ENCODE assay signal across 1 cellular context in the genomic region with DNA sequence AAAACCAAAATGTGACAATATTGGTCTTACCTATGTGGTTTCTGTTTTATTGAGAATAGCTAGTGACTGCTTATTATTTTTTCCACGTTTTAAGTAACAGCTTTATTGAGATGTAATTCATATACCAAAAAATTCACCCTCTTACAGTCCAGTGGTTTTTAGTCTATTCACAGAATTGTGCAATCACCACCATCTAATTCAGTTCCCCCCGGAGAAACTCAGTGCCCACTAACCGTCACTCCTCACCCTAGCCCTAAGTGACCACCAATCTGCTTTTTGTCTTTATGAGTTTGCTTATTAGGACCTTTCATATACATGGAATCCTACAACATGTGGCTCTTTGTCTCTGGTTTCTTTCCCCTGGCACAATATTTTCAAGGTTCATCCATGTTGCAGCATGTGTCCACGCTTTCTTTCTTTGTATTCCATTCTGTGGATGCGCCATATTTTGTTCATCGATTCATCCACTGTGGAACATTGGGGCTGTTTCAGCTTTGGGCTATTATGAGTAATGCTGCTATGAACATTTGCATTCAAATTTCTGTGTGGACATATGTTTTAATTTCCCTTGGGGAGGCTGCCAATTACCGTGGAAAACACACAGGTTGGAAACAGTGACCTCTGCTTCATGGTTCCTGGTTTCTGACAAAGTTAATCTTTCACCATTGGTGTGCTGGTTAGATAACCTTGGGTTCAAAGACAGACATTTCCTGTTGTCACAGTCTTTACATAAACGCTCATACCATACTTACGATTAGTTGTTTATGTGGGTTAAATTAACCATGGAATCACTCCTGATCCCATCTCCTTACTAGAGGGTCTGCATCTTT.
TF ChIP-seq lines count a peak whose summit lies in the region.

No MANE protein-coding gene starts in this region.

TF ChIP-seq in HepG2, 621 proteins besides CTCF, POLR2A, EP300 and RAD21 (continued from another document and continues in another):
- TF ChIP-seq, protein P1, sequence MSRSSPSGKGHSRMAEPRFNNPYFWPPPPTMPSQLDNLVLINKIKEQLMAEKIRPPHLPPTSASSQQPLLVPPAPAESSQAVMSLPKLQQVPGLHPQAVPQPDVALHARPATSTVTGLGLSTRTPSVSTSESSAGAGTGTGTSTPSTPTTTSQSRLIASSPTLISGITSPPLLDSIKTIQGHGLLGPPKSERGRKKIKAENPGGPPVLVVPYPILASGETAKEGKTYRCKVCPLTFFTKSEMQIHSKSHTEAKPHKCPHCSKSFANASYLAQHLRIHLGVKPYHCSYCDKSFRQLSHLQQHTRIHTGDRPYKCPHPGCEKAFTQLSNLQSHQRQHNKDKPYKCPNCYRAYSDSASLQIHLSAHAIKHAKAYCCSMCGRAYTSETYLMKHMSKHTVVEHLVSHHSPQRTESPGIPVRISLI (CRISPR knock-in tag; IDR thresholded peaks at IDR 0.05; ENCODE audit: borderline replicate concordance), result no peak
- no peak for TF ChIP-seq SRSF4 (IDR thresholded peaks at IDR 0.05; ENCODE audit: low read depth, low read length, poor library complexity, severe bottlenecking)
- TF ChIP-seq, protein P2, sequence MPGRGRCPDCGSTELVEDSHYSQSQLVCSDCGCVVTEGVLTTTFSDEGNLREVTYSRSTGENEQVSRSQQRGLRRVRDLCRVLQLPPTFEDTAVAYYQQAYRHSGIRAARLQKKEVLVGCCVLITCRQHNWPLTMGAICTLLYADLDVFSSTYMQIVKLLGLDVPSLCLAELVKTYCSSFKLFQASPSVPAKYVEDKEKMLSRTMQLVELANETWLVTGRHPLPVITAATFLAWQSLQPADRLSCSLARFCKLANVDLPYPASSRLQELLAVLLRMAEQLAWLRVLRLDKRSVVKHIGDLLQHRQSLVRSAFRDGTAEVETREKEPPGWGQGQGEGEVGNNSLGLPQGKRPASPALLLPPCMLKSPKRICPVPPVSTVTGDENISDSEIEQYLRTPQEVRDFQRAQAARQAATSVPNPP (CRISPR knock-in tag; IDR thresholded peaks at IDR 0.05), result no peak
- TF ChIP-seq ZKSCAN8 (CRISPR knock-in tag; IDR thresholded peaks at IDR 0.05; ENCODE audit: borderline replicate concordance), result peak; percentile 66; the same call in 1 of the 2 replicates
- no peak for TF ChIP-seq DPF2 (CRISPR knock-in tag; IDR thresholded peaks at IDR 0.05; ENCODE audit: borderline replicate concordance, low read depth)
- TF ChIP-seq, protein P3, sequence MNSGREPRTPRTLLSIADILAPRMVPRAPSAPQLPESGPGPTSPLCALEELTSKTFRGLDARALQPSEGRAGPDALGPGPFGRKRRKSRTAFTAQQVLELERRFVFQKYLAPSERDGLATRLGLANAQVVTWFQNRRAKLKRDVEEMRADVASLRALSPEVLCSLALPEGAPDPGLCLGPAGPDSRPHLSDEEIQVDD (CRISPR knock-in tag; IDR thresholded peaks at IDR 0.05; ENCODE audit: borderline replicate concordance), result no peak
- TF ChIP-seq NFYB (CRISPR knock-in tag; IDR thresholded peaks at IDR 0.05), result no peak
- TF ChIP-seq, protein P4, sequence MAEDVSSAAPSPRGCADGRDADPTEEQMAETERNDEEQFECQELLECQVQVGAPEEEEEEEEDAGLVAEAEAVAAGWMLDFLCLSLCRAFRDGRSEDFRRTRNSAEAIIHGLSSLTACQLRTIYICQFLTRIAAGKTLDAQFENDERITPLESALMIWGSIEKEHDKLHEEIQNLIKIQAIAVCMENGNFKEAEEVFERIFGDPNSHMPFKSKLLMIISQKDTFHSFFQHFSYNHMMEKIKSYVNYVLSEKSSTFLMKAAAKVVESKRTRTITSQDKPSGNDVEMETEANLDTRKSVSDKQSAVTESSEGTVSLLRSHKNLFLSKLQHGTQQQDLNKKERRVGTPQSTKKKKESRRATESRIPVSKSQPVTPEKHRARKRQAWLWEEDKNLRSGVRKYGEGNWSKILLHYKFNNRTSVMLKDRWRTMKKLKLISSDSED (CRISPR knock-in tag; IDR thresholded peaks at IDR 0.05), result no peak
- TF ChIP-seq ZNF121 (CRISPR knock-in tag; IDR thresholded peaks at IDR 0.05), result no peak
- TF ChIP-seq FOSL2 (CRISPR knock-in tag; IDR thresholded peaks at IDR 0.05), result peak; percentile 22; the same call in 1 of the 2 replicates
- no peak for TF ChIP-seq SP2 (CRISPR knock-in tag; IDR thresholded peaks at IDR 0.05)
- TF ChIP-seq, protein P5, sequence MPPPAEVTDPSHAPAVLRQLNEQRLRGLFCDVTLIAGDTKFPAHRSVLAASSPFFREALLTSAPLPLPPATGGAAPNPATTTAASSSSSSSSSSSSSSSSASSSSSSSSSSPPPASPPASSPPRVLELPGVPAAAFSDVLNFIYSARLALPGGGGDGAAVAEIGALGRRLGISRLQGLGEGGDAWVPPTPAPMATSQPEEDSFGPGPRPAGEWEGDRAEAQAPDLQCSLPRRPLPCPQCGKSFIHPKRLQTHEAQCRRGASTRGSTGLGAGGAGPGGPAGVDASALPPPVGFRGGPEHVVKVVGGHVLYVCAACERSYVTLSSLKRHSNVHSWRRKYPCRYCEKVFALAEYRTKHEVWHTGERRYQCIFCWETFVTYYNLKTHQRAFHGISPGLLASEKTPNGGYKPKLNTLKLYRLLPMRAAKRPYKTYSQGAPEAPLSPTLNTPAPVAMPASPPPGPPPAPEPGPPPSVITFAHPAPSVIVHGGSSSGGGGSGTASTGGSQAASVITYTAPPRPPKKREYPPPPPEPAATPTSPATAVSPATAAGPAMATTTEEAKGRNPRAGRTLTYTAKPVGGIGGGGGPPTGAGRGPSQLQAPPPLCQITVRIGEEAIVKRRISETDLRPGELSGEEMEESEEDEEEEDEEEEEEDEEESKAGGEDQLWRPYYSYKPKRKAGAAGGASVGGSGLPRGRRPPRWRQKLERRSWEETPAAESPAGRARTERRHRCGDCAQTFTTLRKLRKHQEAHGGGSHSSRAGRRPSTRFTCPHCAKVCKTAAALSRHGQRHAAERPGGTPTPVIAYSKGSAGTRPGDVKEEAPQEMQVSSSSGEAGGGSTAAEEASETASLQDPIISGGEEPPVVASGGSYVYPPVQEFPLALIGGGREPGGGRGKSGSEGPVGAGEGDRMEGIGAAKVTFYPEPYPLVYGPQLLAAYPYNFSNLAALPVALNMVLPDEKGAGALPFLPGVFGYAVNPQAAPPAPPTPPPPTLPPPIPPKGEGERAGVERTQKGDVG (CRISPR knock-in tag; IDR thresholded peaks at IDR 0.05; ENCODE audit: borderline replicate concordance), result no peak
- TF ChIP-seq NFRKB (IDR thresholded peaks at IDR 0.05), result no peak
- peak; percentile 58 for TF ChIP-seq GATAD2A (CRISPR knock-in tag; IDR thresholded peaks at IDR 0.05)
- TF ChIP-seq ZNF331 (CRISPR knock-in tag; IDR thresholded peaks at IDR 0.05), result peak; percentile 86
- peak; percentile 72; the same call in 1 of the 2 replicates for TF ChIP-seq NR2F2 (IDR thresholded peaks at IDR 0.05; ENCODE audit: borderline replicate concordance, low read depth)
- TF ChIP-seq SAP130 (CRISPR knock-in tag; IDR thresholded peaks at IDR 0.05; ENCODE audit: low read depth), result peak; percentile 71
- TF ChIP-seq, protein P6, sequence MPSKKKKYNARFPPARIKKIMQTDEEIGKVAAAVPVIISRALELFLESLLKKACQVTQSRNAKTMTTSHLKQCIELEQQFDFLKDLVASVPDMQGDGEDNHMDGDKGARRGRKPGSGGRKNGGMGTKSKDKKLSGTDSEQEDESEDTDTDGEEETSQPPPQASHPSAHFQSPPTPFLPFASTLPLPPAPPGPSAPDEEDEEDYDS (CRISPR knock-in tag; IDR thresholded peaks at IDR 0.05), result 0 out of 2 replicates have a peak, but pooled peaks have one; percentile 36
- no peak for TF ChIP-seq MTF1 (CRISPR knock-in tag; IDR thresholded peaks at IDR 0.05)
- TF ChIP-seq, protein P7, sequence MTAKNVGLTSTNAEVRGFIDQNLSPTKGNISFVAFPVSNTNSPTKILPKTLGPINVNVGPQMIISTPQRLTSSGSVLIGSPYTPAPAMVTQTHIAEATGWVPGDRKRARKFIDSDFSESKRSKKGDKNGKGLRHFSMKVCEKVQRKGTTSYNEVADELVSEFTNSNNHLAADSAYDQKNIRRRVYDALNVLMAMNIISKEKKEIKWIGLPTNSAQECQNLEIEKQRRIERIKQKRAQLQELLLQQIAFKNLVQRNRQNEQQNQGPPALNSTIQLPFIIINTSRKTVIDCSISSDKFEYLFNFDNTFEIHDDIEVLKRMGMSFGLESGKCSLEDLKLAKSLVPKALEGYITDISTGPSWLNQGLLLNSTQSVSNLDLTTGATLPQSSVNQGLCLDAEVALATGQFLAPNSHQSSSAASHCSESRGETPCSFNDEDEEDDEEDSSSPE (CRISPR knock-in tag; IDR thresholded peaks at IDR 0.05), result peak; percentile 39; the same call in 1 of the 2 replicates
- peak in 1 of 2 experiments; percentile 57; a peak in 1 of 4 replicates for TF ChIP-seq NR2F1 (CRISPR knock-in tag; IDR thresholded peaks at IDR 0.05)
- TF ChIP-seq, protein P8, sequence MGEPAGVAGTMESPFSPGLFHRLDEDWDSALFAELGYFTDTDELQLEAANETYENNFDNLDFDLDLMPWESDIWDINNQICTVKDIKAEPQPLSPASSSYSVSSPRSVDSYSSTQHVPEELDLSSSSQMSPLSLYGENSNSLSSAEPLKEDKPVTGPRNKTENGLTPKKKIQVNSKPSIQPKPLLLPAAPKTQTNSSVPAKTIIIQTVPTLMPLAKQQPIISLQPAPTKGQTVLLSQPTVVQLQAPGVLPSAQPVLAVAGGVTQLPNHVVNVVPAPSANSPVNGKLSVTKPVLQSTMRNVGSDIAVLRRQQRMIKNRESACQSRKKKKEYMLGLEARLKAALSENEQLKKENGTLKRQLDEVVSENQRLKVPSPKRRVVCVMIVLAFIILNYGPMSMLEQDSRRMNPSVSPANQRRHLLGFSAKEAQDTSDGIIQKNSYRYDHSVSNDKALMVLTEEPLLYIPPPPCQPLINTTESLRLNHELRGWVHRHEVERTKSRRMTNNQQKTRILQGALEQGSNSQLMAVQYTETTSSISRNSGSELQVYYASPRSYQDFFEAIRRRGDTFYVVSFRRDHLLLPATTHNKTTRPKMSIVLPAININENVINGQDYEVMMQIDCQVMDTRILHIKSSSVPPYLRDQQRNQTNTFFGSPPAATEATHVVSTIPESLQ (CRISPR knock-in tag; conservative IDR thresholded peaks at IDR 0.05), result no peak
- no peak for TF ChIP-seq MTF2 (CRISPR knock-in tag; IDR thresholded peaks at IDR 0.05; ENCODE audit: borderline replicate concordance)
- TF ChIP-seq, protein P9, sequence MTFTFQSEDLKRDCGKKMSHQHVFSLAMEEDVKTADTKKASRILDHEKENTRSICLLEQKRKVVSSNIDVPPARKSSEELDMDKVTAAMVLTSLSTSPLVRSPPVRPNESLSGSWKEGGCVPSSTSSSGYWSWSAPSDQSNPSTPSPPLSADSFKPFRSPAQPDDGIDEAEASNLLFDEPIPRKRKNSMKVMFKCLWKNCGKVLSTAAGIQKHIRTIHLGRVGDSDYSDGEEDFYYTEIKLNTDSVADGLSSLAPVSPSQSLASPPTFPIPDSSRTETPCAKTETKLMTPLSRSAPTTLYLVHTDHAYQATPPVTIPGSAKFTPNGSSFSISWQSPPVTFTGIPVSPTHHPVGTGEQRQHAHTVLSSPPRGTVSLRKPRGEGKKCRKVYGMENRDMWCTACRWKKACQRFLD (CRISPR knock-in tag; IDR thresholded peaks at IDR 0.05; ENCODE audit: borderline replicate concordance), result no peak
- no peak for TF ChIP-seq ZNF749 (CRISPR knock-in tag; IDR thresholded peaks at IDR 0.05; ENCODE audit: borderline replicate concordance)
- no peak for TF ChIP-seq RFX3 (CRISPR knock-in tag; IDR thresholded peaks at IDR 0.05)
- TF ChIP-seq YEATS2 (CRISPR knock-in tag; IDR thresholded peaks at IDR 0.05; ENCODE audit: borderline replicate concordance), result no peak
- no peak for TF ChIP-seq REL (CRISPR knock-in tag; conservative IDR thresholded peaks at IDR 0.05)
- TF ChIP-seq ZNF124 (CRISPR knock-in tag; IDR thresholded peaks at IDR 0.05), result 0 out of 2 replicates have a peak, but pooled peaks have one; percentile 27
- TF ChIP-seq HCFC1 (IDR thresholded peaks at IDR 0.05; ENCODE audit: low read depth, low read length), result no peak
- TF ChIP-seq ZNF841 (CRISPR knock-in tag; IDR thresholded peaks at IDR 0.05; ENCODE audit: borderline replicate concordance), result no peak
- TF ChIP-seq ARNT (IDR thresholded peaks at IDR 0.05), result no peak
- TF ChIP-seq BHLHE40 (IDR thresholded peaks at IDR 0.05; ENCODE audit: low read length), result no peak
- TF ChIP-seq ZFP62 (CRISPR knock-in tag; IDR thresholded peaks at IDR 0.05), result no peak
- TF ChIP-seq, protein P10, sequence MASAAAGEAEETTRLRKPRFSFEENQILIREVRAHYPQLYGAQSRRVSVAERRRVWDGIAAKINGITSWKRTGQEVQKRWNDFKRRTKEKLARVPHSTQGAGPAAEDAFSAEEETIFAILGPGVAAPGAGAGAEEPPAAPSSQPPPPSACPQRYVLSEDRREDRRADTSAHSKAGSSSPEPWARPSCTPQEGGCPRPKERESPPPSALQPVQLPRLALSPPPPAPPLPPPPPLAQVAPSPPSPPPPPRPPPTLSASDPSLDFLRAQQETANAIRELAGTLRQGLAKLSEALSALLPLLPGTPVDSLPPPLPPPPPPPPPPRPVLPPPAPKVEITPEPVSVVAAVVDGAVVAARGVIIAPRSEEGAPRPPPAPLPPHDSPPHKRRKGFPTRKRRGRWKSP (CRISPR knock-in tag; IDR thresholded peaks at IDR 0.05), result no peak; the same call in 1 of the 2 replicates
- no peak for TF ChIP-seq ZNF83 (CRISPR knock-in tag; IDR thresholded peaks at IDR 0.05; ENCODE audit: borderline replicate concordance)
- TF ChIP-seq ZSCAN29 (CRISPR knock-in tag; conservative IDR thresholded peaks at IDR 0.05), result peak; percentile 10; the same call in 1 of the 2 replicates
- TF ChIP-seq SALL1 (CRISPR knock-in tag; IDR thresholded peaks at IDR 0.05), result peak; percentile 75; the same call in 1 of the 2 replicates
- TF ChIP-seq HES4 (CRISPR knock-in tag; IDR thresholded peaks at IDR 0.05; ENCODE audit: borderline replicate concordance), result no peak
- TF ChIP-seq ZMYM4 (CRISPR knock-in tag; IDR thresholded peaks at IDR 0.05), result 0 out of 2 replicates have a peak, but pooled peaks have one; percentile 38
- TF ChIP-seq, protein P11, sequence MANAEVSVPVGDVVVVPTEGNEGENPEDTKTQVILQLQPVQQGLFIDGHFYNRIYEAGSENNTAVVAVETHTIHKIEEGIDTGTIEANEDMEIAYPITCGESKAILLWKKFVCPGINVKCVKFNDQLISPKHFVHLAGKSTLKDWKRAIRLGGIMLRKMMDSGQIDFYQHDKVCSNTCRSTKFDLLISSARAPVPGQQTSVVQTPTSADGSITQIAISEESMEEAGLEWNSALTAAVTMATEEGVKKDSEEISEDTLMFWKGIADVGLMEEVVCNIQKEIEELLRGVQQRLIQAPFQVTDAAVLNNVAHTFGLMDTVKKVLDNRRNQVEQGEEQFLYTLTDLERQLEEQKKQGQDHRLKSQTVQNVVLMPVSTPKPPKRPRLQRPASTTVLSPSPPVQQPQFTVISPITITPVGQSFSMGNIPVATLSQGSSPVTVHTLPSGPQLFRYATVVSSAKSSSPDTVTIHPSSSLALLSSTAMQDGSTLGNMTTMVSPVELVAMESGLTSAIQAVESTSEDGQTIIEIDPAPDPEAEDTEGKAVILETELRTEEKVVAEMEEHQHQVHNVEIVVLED (CRISPR knock-in tag; IDR thresholded peaks at IDR 0.05; ENCODE audit: borderline replicate concordance), result no peak
- TF ChIP-seq GPN1 (CRISPR knock-in tag; IDR thresholded peaks at IDR 0.05; ENCODE audit: borderline replicate concordance), result no peak
- TF ChIP-seq HDAC1 (CRISPR knock-in tag; IDR thresholded peaks at IDR 0.05), result peak; percentile 47
- TF ChIP-seq ZNF572 (CRISPR knock-in tag; IDR thresholded peaks at IDR 0.05), result no peak
- no peak for TF ChIP-seq ZNF777 (CRISPR knock-in tag; IDR thresholded peaks at IDR 0.05)
